24 cellular contexts compared by ENCODE assay signal in the genomic region with DNA sequence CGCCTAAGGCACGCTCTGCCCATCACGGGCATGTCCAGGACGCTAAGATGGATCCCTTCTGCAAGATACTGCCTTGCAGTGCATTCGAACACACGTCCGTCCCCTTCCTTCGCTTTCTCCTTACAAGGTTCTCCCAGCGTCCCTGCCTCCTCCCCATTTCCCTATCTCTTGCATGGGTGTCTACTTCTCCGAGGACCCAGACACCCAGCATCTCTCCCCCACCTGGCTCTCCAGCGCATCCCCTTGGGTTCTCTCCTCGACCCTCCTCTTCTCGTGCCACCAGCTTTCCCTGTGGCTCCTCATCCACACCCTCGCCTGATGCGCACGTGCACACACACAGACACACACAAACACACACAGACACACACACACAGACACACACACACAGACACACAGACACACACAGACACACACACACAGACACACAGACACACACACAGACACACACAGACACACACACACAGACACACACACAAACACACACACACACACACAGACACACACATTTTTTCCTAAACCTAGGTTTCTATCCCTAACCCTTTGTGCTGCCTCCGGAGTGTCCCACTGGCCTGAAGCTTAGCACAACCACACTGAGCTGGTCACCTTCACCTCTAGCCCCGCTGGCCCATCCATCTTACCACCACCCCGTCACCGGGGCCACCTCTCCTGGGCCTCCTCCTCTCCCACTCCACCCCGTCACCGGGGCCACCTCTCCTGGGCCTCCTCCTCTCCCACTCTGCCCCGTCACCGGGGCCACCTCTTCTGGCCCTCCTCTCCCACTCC. TPM values are rescaled to one million over a fixed set of nuclear protein-coding genes. Genes with fewer than 3 reads are reported as not detected.
DNase-seq lines count a peak whose midpoint lies in the region; ATAC-seq and TF ChIP-seq lines count a peak whose summit lies in the region.
"Had no signal": no experiment of that assay in that cellular context is flagged by ENCODE, and none has a peak within 500 bp of the region (broad histone marks: within the 10 kb centered on the region; RNA-seq: fewer than 3 reads in every experiment).

No MANE protein-coding gene starts in this region.

- no peak overlapping the region for H3K4me2 ChIP-seq in neuronal stem cell (ENCODE audit: insufficient read depth, low read length, poor library complexity, severe bottlenecking)
- H3K4me2 ChIP-seq: BLaER1 treated with 17β-estradiol and CSF1 and Interleukin-3, amounts not matched to agents 10 nM and 100 nM; GM23338 had no signal

- H2AK5ac ChIP-seq in neuronal stem cell (ENCODE audit: low read depth, low read length), result no peak overlapping the region

- H3K9ac ChIP-seq in neuronal stem cell (ENCODE audit: low read depth, low read length, poor library complexity), result peak overlapping the region; percentile 25
- H3K9ac ChIP-seq: BLaER1 treated with 17β-estradiol and CSF1 and Interleukin-3, amounts not matched to agents 10 nM and 100 nM had no signal

- no peaks in the 10 kb centered on the region for H3K4me1 ChIP-seq in neuronal stem cell (ENCODE audit: control insufficient read depth in 2 of 2, insufficient read depth in 1 of 2, low read depth in 1 of 2, low read length in 2 of 2)
- H3K4me1 ChIP-seq: Peyer's patch had no signal

- BruUV-seq in Calu3 (replicated peaks; lab: Mats Ljungman, UMichigan), result no TSS peak

- H3K27ac Mint-ChIP-seq in activated CD8-positive, alpha-beta T cell treated with anti-CD3 and anti-CD28 coated beads, Interleukin-2, amount 10 ng/mL, durations not matched to agents 7 days and 5 days, result peak overlapping the region; percentile 58
- no peak overlapping the region for H3K27ac Mint-ChIP-seq in activated CD8-positive, alpha-beta T cell treated with anti-CD3 and anti-CD28 coated beads for 36 hours
- peak overlapping the region; percentile 1 for H3K27ac Mint-ChIP-seq in Calu3 (ENCODE audit: unreplicated experiment)
- no peak overlapping the region for H3K27ac Mint-ChIP-seq in activated CD4-positive, alpha-beta memory T cell treated with anti-CD3 and anti-CD28 coated beads for 36 hours
- H3K27ac Mint-ChIP-seq: GM23338 had no signal

- no peaks in the 10 kb centered on the region for H3K9me3 Mint-ChIP-seq in activated CD8-positive, alpha-beta T cell treated with anti-CD3 and anti-CD28 coated beads, Interleukin-2, amount 10 ng/mL, durations not matched to agents 7 days and 5 days (ENCODE audit: insufficient read depth)
- peaks cover 6% of the 10 kb centered on the region for H3K9me3 Mint-ChIP-seq in activated CD8-positive, alpha-beta T cell treated with anti-CD3 and anti-CD28 coated beads for 36 hours
- peaks cover 5% of the 10 kb centered on the region for H3K9me3 Mint-ChIP-seq in Calu3 (ENCODE audit: low read depth, unreplicated experiment)
- no peaks in the 10 kb centered on the region for H3K9me3 Mint-ChIP-seq in activated CD4-positive, alpha-beta memory T cell treated with anti-CD3 and anti-CD28 coated beads for 36 hours
- H3K9me3 Mint-ChIP-seq: CD4-positive, alpha-beta memory T cell had no signal

- TF ChIP-seq CTCF in activated CD8-positive, alpha-beta T cell treated with anti-CD3 and anti-CD28 coated beads for 36 hours (IDR thresholded peaks at IDR 0.05), result no peak
- TF ChIP-seq CTCF in Calu3 (IDR thresholded peaks at IDR 0.05; ENCODE audit: unreplicated experiment) (no peak), foreskin fibroblast (IDR thresholded peaks at IDR 0.05; ENCODE audit: low read depth, low read length) (no peak)

- H3K36me3 Mint-ChIP-seq in activated CD8-positive, alpha-beta T cell treated with anti-CD3 and anti-CD28 coated beads, Interleukin-2, amount 10 ng/mL, durations not matched to agents 7 days and 5 days (ENCODE audit: low read depth), result no peaks in the 10 kb centered on the region
- no peaks in the 10 kb centered on the region for H3K36me3 Mint-ChIP-seq in activated CD8-positive, alpha-beta T cell treated with anti-CD3 and anti-CD28 coated beads for 36 hours (ENCODE audit: low read depth)
- peaks cover 6% of the 10 kb centered on the region for H3K36me3 Mint-ChIP-seq in Calu3 (ENCODE audit: insufficient read depth, unreplicated experiment)
- no peaks in the 10 kb centered on the region for H3K36me3 Mint-ChIP-seq in activated CD4-positive, alpha-beta memory T cell treated with anti-CD3 and anti-CD28 coated beads for 36 hours
- H3K36me3 Mint-ChIP-seq: CD4-positive, alpha-beta memory T cell had no signal

- intact Hi-C loops in activated CD8-positive, alpha-beta T cell treated with anti-CD3 and anti-CD28 coated beads for 36 hours (cut with micrococcal nuclease), result no loop called here
- intact Hi-C loops in Calu3 (cut with micrococcal nuclease; ENCODE audit: unreplicated experiment), result no loop called here
- intact Hi-C loops in activated CD4-positive, alpha-beta memory T cell treated with anti-CD3 and anti-CD28 coated beads for 36 hours (cut with micrococcal nuclease), result no loop called here

- DNase-seq in activated CD8-positive, alpha-beta T cell treated with anti-CD3 and anti-CD28 coated beads, Interleukin-2, amount 10 ng/mL, durations not matched to agents 7 days and 5 days, result no peak
- no peak for DNase-seq in activated CD8-positive, alpha-beta T cell treated with anti-CD3 and anti-CD28 coated beads for 36 hours
- no peak for DNase-seq in Calu3
- peak; percentile 28 for DNase-seq in T1000 (lab: John Stamatoyannopoulos, UW)
- no peak for DNase-seq in neuronal stem cell (ENCODE audit: low spot score)
- no peak for DNase-seq in activated CD4-positive, alpha-beta memory T cell treated with anti-CD3 and anti-CD28 coated beads for 36 hours
- no peak for DNase-seq in T-helper 1 cell
- no peak for DNase-seq in foreskin fibroblast
- DNase-seq: 8988T; CD4-positive, alpha-beta memory T cell; DMS153; GDM1; HCEC 1CT; KG1; NCI-H1092; NCI-H1436; NCI-H187 treated with DMSO at 0.1 percent for 48 hours; NCI-H226; Peyer's patch had no signal

- no peaks in the 10 kb centered on the region for H3K4me1 Mint-ChIP-seq in activated CD8-positive, alpha-beta T cell treated with anti-CD3 and anti-CD28 coated beads, Interleukin-2, amount 10 ng/mL, durations not matched to agents 7 days and 5 days (ENCODE audit: low read depth)
- no peaks in the 10 kb centered on the region for H3K4me1 Mint-ChIP-seq in activated CD8-positive, alpha-beta T cell treated with anti-CD3 and anti-CD28 coated beads for 36 hours (ENCODE audit: low read depth)
- H3K4me1 Mint-ChIP-seq in Calu3 (ENCODE audit: low read depth, unreplicated experiment), result peaks cover 2% of the 10 kb centered on the region
- no peaks in the 10 kb centered on the region for H3K4me1 Mint-ChIP-seq in activated CD4-positive, alpha-beta memory T cell treated with anti-CD3 and anti-CD28 coated beads for 36 hours (ENCODE audit: low read depth)
- H3K4me1 Mint-ChIP-seq: CD4-positive, alpha-beta memory T cell; GM23338 had no signal

- H3K79me1 ChIP-seq in neuronal stem cell (ENCODE audit: low read depth, low read length), result no peaks in the 10 kb centered on the region

- H3K36me3 ChIP-seq in neuronal stem cell (replicated peaks in 1 of 2; ENCODE audit: control insufficient read depth in 2 of 2, insufficient read depth in 2 of 2, low read length in 2 of 2), result no peaks in the 10 kb centered on the region
- H3K36me3 ChIP-seq: BLaER1 treated with 17β-estradiol and CSF1 and Interleukin-3, amounts not matched to agents 10 nM and 100 nM; Peyer's patch had no signal

- peak overlapping the region; percentile 3 for H4K91ac ChIP-seq in neuronal stem cell (ENCODE audit: low read depth, low read length, poor library complexity)

- peaks cover 2% of the 10 kb centered on the region for H3K27me3 Mint-ChIP-seq in activated CD8-positive, alpha-beta T cell treated with anti-CD3 and anti-CD28 coated beads, Interleukin-2, amount 10 ng/mL, durations not matched to agents 7 days and 5 days (ENCODE audit: low read depth)
- peaks cover 4% of the 10 kb centered on the region for H3K27me3 Mint-ChIP-seq in activated CD8-positive, alpha-beta T cell treated with anti-CD3 and anti-CD28 coated beads for 36 hours
- H3K27me3 Mint-ChIP-seq in Calu3 (ENCODE audit: unreplicated experiment), result no peaks in the 10 kb centered on the region
- H3K27me3 Mint-ChIP-seq in activated CD4-positive, alpha-beta memory T cell treated with anti-CD3 and anti-CD28 coated beads for 36 hours, result peaks cover 7% of the 10 kb centered on the region

- no peaks in the 10 kb centered on the region for H3K9me3 ChIP-seq in neuronal stem cell (replicated peaks in 1 of 2; ENCODE audit: control insufficient read depth in 2 of 2, insufficient read depth in 1 of 2, low read depth in 1 of 2, low read length in 2 of 2)
- H3K9me3 ChIP-seq: Peyer's patch had no signal

- CTCF ChIA-PET in activated CD8-positive, alpha-beta T cell treated with anti-CD3 and anti-CD28 coated beads, Interleukin-2, amount 10 ng/mL, durations not matched to agents 7 days and 5 days (lab: Charles Lee), result no interaction called here
- CTCF ChIA-PET in activated CD8-positive, alpha-beta T cell treated with anti-CD3 and anti-CD28 coated beads for 36 hours (lab: Charles Lee), result no interaction called here
- CTCF ChIA-PET in Calu3 (lab: Charles Lee), result interaction anchor here (1.0 kb wide), 2 partner anchors 11 to 574 kb away, joined by 3 to 5 read pairs; no protein-coding TSS in a partner anchor
- CTCF ChIA-PET in activated CD4-positive, alpha-beta memory T cell treated with anti-CD3 and anti-CD28 coated beads for 36 hours (lab: Charles Lee), result no interaction called here

- WGBS in neuronal stem cell (ENCODE audit: extremely low coverage in 2 of 2, insufficient read length in 2 of 2, insufficient replicate concordance in 1 of 2), 2 donors, result no CpG with 5 or more reads among the region's 24 CpGs

- H3K27me3 ChIP-seq in neuronal stem cell (ENCODE audit: control insufficient read depth in 3 of 3, insufficient read depth in 3 of 3, low read depth in 1 of 3, low read length in 3 of 3), result peaks cover 0 to under 1% (median 0%) of the 10 kb centered on the region in 3 experiments
- H3K27me3 ChIP-seq: BLaER1 treated with 17β-estradiol and CSF1 and Interleukin-3, amounts not matched to agents 10 nM and 100 nM; Peyer's patch had no signal

- H3K4ac ChIP-seq in neuronal stem cell (ENCODE audit: low read length), result no peak overlapping the region

- no peak overlapping the region for H3K23ac ChIP-seq in neuronal stem cell (ENCODE audit: low read depth, low read length, poor library complexity)

- no peak overlapping the region for H2BK5ac ChIP-seq in neuronal stem cell (ENCODE audit: low read length)

- ATAC-seq in activated CD8-positive, alpha-beta T cell treated with anti-CD3 and anti-CD28 coated beads, Interleukin-2, amount 10 ng/mL, durations not matched to agents 7 days and 5 days, result peak; percentile 24
- ATAC-seq in activated CD8-positive, alpha-beta T cell treated with anti-CD3 and anti-CD28 coated beads for 36 hours, result no peak
- ATAC-seq: GM23338, Right ventricle myocardium inferior had no signal

- no peak overlapping the region for H3K14ac ChIP-seq in neuronal stem cell (ENCODE audit: low read length)

- H2BK12ac ChIP-seq in neuronal stem cell (ENCODE audit: low read length), result no peak overlapping the region

- H2AFZ ChIP-seq in neuronal stem cell (ENCODE audit: low read length), result no peak overlapping the region
- H2AFZ ChIP-seq: GM23338 had no signal

- no peak overlapping the region for H3K4me3 ChIP-seq in neuronal stem cell (ENCODE audit: low read length in 2 of 2)
- H3K4me3 ChIP-seq in foreskin fibroblast (ENCODE audit: low read depth in 1 of 2, low read length in 2 of 2), result no peak overlapping the region
- H3K4me3 ChIP-seq: BLaER1 treated with 17β-estradiol and CSF1 and Interleukin-3, amounts not matched to agents 10 nM and 100 nM; GM23338; Peyer's patch had no signal

- H3K27ac ChIP-seq in neuronal stem cell (replicated peaks; ENCODE audit: low read length), result no peak overlapping the region
- H3K27ac ChIP-seq: BLaER1 treated with 17β-estradiol and CSF1 and Interleukin-3, amounts not matched to agents 10 nM and 100 nM; Peyer's patch had no signal

- no peak overlapping the region for H4K8ac ChIP-seq in neuronal stem cell (ENCODE audit: low read depth, low read length)

- POLR2A ChIA-PET in activated CD8-positive, alpha-beta T cell treated with anti-CD3 and anti-CD28 coated beads, Interleukin-2, amount 10 ng/mL, durations not matched to agents 7 days and 5 days (lab: Charles Lee), result no interaction called here
- POLR2A ChIA-PET in activated CD8-positive, alpha-beta T cell treated with anti-CD3 and anti-CD28 coated beads for 36 hours (lab: Charles Lee), result no interaction called here
- POLR2A ChIA-PET in activated CD4-positive, alpha-beta memory T cell treated with anti-CD3 and anti-CD28 coated beads for 36 hours (lab: Charles Lee), result no interaction called here

- H3K4me3 Mint-ChIP-seq in activated CD8-positive, alpha-beta T cell treated with anti-CD3 and anti-CD28 coated beads, Interleukin-2, amount 10 ng/mL, durations not matched to agents 7 days and 5 days, result no peak overlapping the region
- no peak overlapping the region for H3K4me3 Mint-ChIP-seq in activated CD8-positive, alpha-beta T cell treated with anti-CD3 and anti-CD28 coated beads for 36 hours
- no peak overlapping the region for H3K4me3 Mint-ChIP-seq in Calu3 (ENCODE audit: low read depth, unreplicated experiment)
- no peak overlapping the region for H3K4me3 Mint-ChIP-seq in activated CD4-positive, alpha-beta memory T cell treated with anti-CD3 and anti-CD28 coated beads for 36 hours
- H3K4me3 Mint-ChIP-seq: CD4-positive, alpha-beta memory T cell; GM23338 had no signal

- no peak overlapping the region for H3K18ac ChIP-seq in neuronal stem cell (ENCODE audit: low read length)

- no peak overlapping the region for H2BK15ac ChIP-seq in neuronal stem cell (ENCODE audit: low read length)

- H2BK120ac ChIP-seq in neuronal stem cell (ENCODE audit: low read depth, low read length), result no peak overlapping the region

RNA-seq across cellular contexts. Expression of a gene that starts 31.9 kb away (rescaled TPM):
- not detected for total RNA-seq in activated CD8-positive, alpha-beta T cell treated with anti-CD3 and anti-CD28 coated beads, Interleukin-2, amount 10 ng/mL, durations not matched to agents 7 days and 5 days
- total RNA-seq in activated CD8-positive, alpha-beta T cell treated with anti-CD3 and anti-CD28 coated beads for 36 hours, result not detected
- not detected in 2 replicates for total RNA-seq in Calu3 (2022)
- polyA plus RNA-seq in neuronal stem cell (2013, experiment 1 of 2), result not detected
- polyA plus RNA-seq in neuronal stem cell (2013, experiment 2 of 2), result not detected
- total RNA-seq in activated CD4-positive, alpha-beta memory T cell treated with anti-CD3 and anti-CD28 coated beads for 36 hours, result not detected
- total RNA-seq: CD4-positive, alpha-beta memory T cell; Daoy; GM23338; OCI-LY7; Peyer's patch; Right ventricle myocardium inferior had no signal
- polyA plus RNA-seq: CD4-positive, alpha-beta memory T cell; GM23338 had no signal

Comparison
In these comparisons a context has a peak if more than half of its experiments do, and no peak if none do; other contexts are left out.
1. H3K27ac Mint-ChIP-seq: peak in activated CD8-positive, alpha-beta T cell treated with anti-CD3 and anti-CD28 coated beads, Interleukin-2, amount 10 ng/mL, durations not matched to agents 7 days and 5 days (single experiment) and Calu3 (single experiment); none in activated CD8-positive, alpha-beta T cell treated with anti-CD3 and anti-CD28 coated beads for 36 hours (single experiment) and activated CD4-positive, alpha-beta memory T cell treated with anti-CD3 and anti-CD28 coated beads for 36 hours (single experiment).